17 cellular contexts compared by ENCODE assay signal in genomic region chr11:20047006-20047405, GRCh38.
DNase-seq lines count a peak whose midpoint lies in the region; ATAC-seq and TF ChIP-seq lines count a peak whose summit lies in the region.
"Had no signal": no experiment of that assay in that cellular context is flagged by ENCODE, and none has a peak within 500 bp of the region (broad histone marks: within the 10 kb centered on the region; RNA-seq: fewer than 3 reads in every experiment).

No MANE protein-coding gene starts in this region.

- H3K36me3 ChIP-seq in heart right ventricle (peaks cover 0 to 49% (median 0%) of the 10 kb centered on the region in 9 donors), mammary epithelial cell (ENCODE audit: insufficient read depth, low read length) (peaks cover 9% of the 10 kb centered on the region)
- H3K36me3 ChIP-seq: BE2C had no signal

- no peaks in the 10 kb centered on the region for H3K9me3 Mint-ChIP-seq in mesothelial cell of epicardium
- H3K9me3 Mint-ChIP-seq in type B pancreatic cell: no peaks in the 10 kb centered on the region

- H3K79me2 ChIP-seq in mammary epithelial cell (ENCODE audit: insufficient read depth, low read length): peaks cover 5% of the 10 kb centered on the region

- intact Hi-C loops in heart right ventricle (cut with DNase I): loop anchor here in 3 of 10 donors (5.0 to 10.0 kb wide), 2 partner anchors 40 to 72 kb away; no protein-coding TSS in a partner anchor
- intact Hi-C loops in cardiac septum (cut with DNase I): loop anchor here (5.0 kb wide), 2 partner anchors 45 to 65 kb away; no protein-coding TSS in a partner anchor
- intact Hi-C loops in mammary epithelial cell (cut with micrococcal nuclease): loop anchor here (2.0 kb wide), 1 partner anchor 14 kb away; no protein-coding TSS in a partner anchor

- H3K4me3 ChIP-seq in heart right ventricle: peak overlapping the region in 9 of 10 donors; percentile 32 to 59 (median 47)
- no peak overlapping the region for H3K4me3 ChIP-seq in mammary epithelial cell (replicated peaks in 1 of 3; ENCODE audit: insufficient read depth in 1 of 3, low read depth in 2 of 3, low read length in 3 of 3)

- peaks cover 56% of the 10 kb centered on the region for H3K4me1 Mint-ChIP-seq in mesothelial cell of epicardium
- peaks cover 47% of the 10 kb centered on the region for H3K4me1 Mint-ChIP-seq in type B pancreatic cell (ENCODE audit: unreplicated experiment)
- H3K4me1 Mint-ChIP-seq: CD4-positive, alpha-beta memory T cell had no signal

- no peak overlapping the region for H3K4me3 Mint-ChIP-seq in mesothelial cell of epicardium
- peak overlapping the region; percentile 27 for H3K4me3 Mint-ChIP-seq in type B pancreatic cell
- H3K4me3 Mint-ChIP-seq: CD4-positive, alpha-beta memory T cell had no signal

- H3K36me3 Mint-ChIP-seq in mesothelial cell of epicardium: peaks cover 28% of the 10 kb centered on the region
- H3K36me3 Mint-ChIP-seq in type B pancreatic cell: peaks cover 66% of the 10 kb centered on the region
- H3K36me3 Mint-ChIP-seq: CD4-positive, alpha-beta memory T cell had no signal

- ATAC-seq in heart right ventricle (no peak), HG02840 (IDR thresholded peaks at IDR 0.05; ENCODE audit: low FRiP score, unreplicated experiment) (no peak)

- H3K27me3 ChIP-seq in heart right ventricle: no peaks in the 10 kb centered on the region
- H3K27me3 ChIP-seq in mammary epithelial cell (ENCODE audit: insufficient read depth, low read length): no peaks in the 10 kb centered on the region
- H3K27me3 ChIP-seq: BE2C had no signal

- TF ChIP-seq CTCF in heart right ventricle (IDR thresholded peaks at IDR 0.05) (no peak), mammary epithelial cell (conservative IDR thresholded peaks at IDR 0.05 in 1 of 2, IDR thresholded peaks at IDR 0.05 in 1 of 2; ENCODE audit: extremely low read depth in 1 of 2, insufficient read depth in 1 of 2, low read depth in 1 of 2, low read length in 2 of 2) (no peak), mesothelial cell of epicardium (IDR thresholded peaks at IDR 0.05; ENCODE audit: unreplicated experiment) (no peak), type B pancreatic cell (conservative IDR thresholded peaks at IDR 0.05) (no peak)

- 48 to 66% methylated on average over 3 of the region's 3 CpGs for WGBS in heart right ventricle, 2 donors
- WGBS in mammary epithelial cell (ENCODE audit: low coverage, missing lambda C conversion rate): 0% methylated on average over 3 of the region's 3 CpGs

- DNase-seq in heart right ventricle: no peak
- no peak for DNase-seq in cardiac septum (ENCODE audit: low spot score)
- peak; percentile 46 for DNase-seq in mammary epithelial cell
- no peak for DNase-seq in mesothelial cell of epicardium (ENCODE audit: low spot score in 2 of 2, unreplicated experiment in 2 of 2)
- no peak for DNase-seq in type B pancreatic cell (ENCODE audit: extremely low spot score, unreplicated experiment)
- no peak for DNase-seq in stimulated activated naive CD4-positive, alpha-beta T cell treated with Interleukin-2 at 50 U/mL for 16 hours (lab: John Stamatoyannopoulos, UW)
- DNase-seq in HuH-7.5 (ENCODE audit: low spot score): no peak
- DNase-seq: BE2C; CD4-positive, alpha-beta memory T cell; DMS153; KG1; NCI-H1417; NCI-H187; NCI-H2107; NCI-H510A; NCI-H748 treated with DMSO at 0.1 percent for 48 hours had no signal

- H2AFZ ChIP-seq in mammary epithelial cell (ENCODE audit: low read depth, low read length): no peak overlapping the region

- H3K27me3 Mint-ChIP-seq in mesothelial cell of epicardium (ENCODE audit: low read depth): no peaks in the 10 kb centered on the region
- no peaks in the 10 kb centered on the region for H3K27me3 Mint-ChIP-seq in type B pancreatic cell
- H3K27me3 Mint-ChIP-seq: CD4-positive, alpha-beta memory T cell had no signal

- H3K9ac ChIP-seq in mammary epithelial cell (ENCODE audit: insufficient read depth, low read length): no peak overlapping the region

- H4K20me1 ChIP-seq in mammary epithelial cell (ENCODE audit: insufficient read depth, low read length): no peaks in the 10 kb centered on the region

- no TSS peak for BruUV-seq in mammary epithelial cell (replicated peaks; lab: Mats Ljungman, UMichigan)

- dilution Hi-C loops in mammary epithelial cell (cut with HindIII; ENCODE audit: low sequenced_read_pairs): no loop called here

- peak overlapping the region in 8 of 10 donors; percentile 67 to 97 (median 89) for H3K27ac ChIP-seq in heart right ventricle
- H3K27ac ChIP-seq in mammary epithelial cell (ENCODE audit: insufficient read depth, low read depth, low read length): peak overlapping the region; percentile 58

- H3K27ac Mint-ChIP-seq in mesothelial cell of epicardium (peak overlapping the region; percentile 90), type B pancreatic cell (peak overlapping the region; percentile 66)
- H3K27ac Mint-ChIP-seq: CD4-positive, alpha-beta memory T cell had no signal

- H3K4me1 ChIP-seq in heart right ventricle: peaks cover 7 to 74% (median 41%) of the 10 kb centered on the region in 9 donors
- H3K4me1 ChIP-seq in mammary epithelial cell (ENCODE audit: insufficient read depth, low read length): peaks cover 61% of the 10 kb centered on the region
- H3K4me1 ChIP-seq: BE2C had no signal

- in situ Hi-C loops in mammary epithelial cell (cut with MboI; ENCODE audit: low sequenced_read_pairs in 2 of 2): no loop called here

- H3K9me3 ChIP-seq in heart right ventricle (no peaks in the 10 kb centered on the region), mammary epithelial cell (replicated peaks; ENCODE audit: insufficient read depth, low read length) (no peaks in the 10 kb centered on the region)
- H3K9me3 ChIP-seq: BE2C had no signal

- peak overlapping the region; percentile 33 for H3K4me2 ChIP-seq in mammary epithelial cell (ENCODE audit: insufficient read depth, low read depth, low read length)

- CTCF ChIA-PET in mammary epithelial cell (lab: Charles Lee; ENCODE audit: low non-redundant PET): no interaction called here

Comparison
In these comparisons a context has a peak if more than half of its experiments do, and no peak if none do; other contexts are left out.
1. H3K4me3 ChIP-seq: peak in heart right ventricle (9 of 10); none in mammary epithelial cell (0 of 3).